Comparison of ENCODE assay signal across 29 cellular contexts in the genomic region with DNA sequence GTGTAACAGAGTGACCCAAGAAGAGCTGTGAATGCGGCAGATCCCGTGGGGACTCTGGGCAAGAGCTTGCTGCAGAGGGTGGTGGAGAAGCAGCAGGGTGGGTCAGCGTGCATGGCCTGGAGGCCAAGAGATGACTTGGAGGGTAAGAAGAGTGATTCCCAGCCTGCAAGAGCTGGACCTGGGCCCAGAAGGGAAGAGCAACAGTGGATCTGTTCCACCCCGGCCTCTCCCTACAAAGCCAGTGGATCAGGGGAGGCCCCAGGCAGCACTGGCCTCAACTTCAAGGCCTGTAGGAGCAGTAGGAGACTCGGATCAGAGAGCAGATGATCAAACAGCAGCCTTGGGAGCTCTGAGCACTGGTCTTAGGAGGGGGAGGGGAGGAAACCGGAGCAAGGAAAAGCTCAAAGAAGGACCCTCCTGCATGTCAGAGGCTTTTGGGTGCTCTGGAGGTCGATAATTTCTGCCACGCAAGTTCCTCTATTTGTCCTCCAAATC. TPM values are rescaled to one million over a fixed set of nuclear protein-coding genes. Genes with fewer than 3 reads are reported as not detected.
DNase-seq lines count a peak whose midpoint lies in the region; ATAC-seq and TF ChIP-seq lines count a peak whose summit lies in the region.
"Had no signal": no experiment of that assay in that cellular context is flagged by ENCODE, and none has a peak within 500 bp of the region (broad histone marks: within the 10 kb centered on the region; RNA-seq: fewer than 3 reads in every experiment).

No MANE protein-coding gene starts in this region.

- WGBS in endodermal cell (ENCODE audit: insufficient coverage in 1 of 2, insufficient read length in 1 of 2), 2 experiments, result 55 to 67% methylated on average over 2 to 6 of the region's 8 CpGs

- DNase-seq in activated naive CD4-positive, alpha-beta T cell treated with anti-CD3 and anti-CD28 coated beads for 36 hours, result no peak
- DNase-seq in NB4 (ENCODE audit: low read depth), result peak; percentile 44
- no peak for DNase-seq in endodermal cell
- peak; percentile 72 for DNase-seq in osteoblast (ENCODE audit: insufficient read length, low spot score, missing footprints)
- DNase-seq in superior temporal gyrus (ENCODE audit: extremely low spot score), result no peak
- DNase-seq in left lung, result no peak
- DNase-seq: activated CD4-positive, alpha-beta T cell treated with anti-CD3 and anti-CD28 coated beads for 48 hours; activated CD8-positive, alpha-beta memory T cell treated with anti-CD3 and anti-CD28 coated beads for 24 hours; activated effector memory CD4-positive, alpha-beta T cell treated with Interleukin-2 at 50 U/mL for 16 hours; activated T-cell treated with anti-CD3 and anti-CD28 coated beads for 4 hours; AML-193; aorta; colonic mucosa; effector CD8-positive, alpha-beta T cell; left ventricle myocardium superior; NCI-H1048; occipital lobe; Peyer's patch; SHP77; T-helper 9 cell; trophoblast cell had no signal

- H3K4me1 ChIP-seq in endodermal cell (ENCODE audit: control insufficient read depth, insufficient read depth, low read length) (peaks cover 3% of the 10 kb centered on the region), osteoblast (ENCODE audit: insufficient read depth, low read length) (no peaks in the 10 kb centered on the region), left lung (no peaks in the 10 kb centered on the region)
- H3K4me1 ChIP-seq: colonic mucosa had no signal

- H3K4me2 ChIP-seq in osteoblast (ENCODE audit: insufficient read depth, low read length), result no peak overlapping the region

- peak overlapping the region; percentile 47 for H3K27ac Mint-ChIP-seq in activated naive CD4-positive, alpha-beta T cell treated with anti-CD3 and anti-CD28 coated beads, Interleukin-2, amount 50 U/mL, for 24 hours
- no peak overlapping the region for H3K27ac Mint-ChIP-seq in activated naive CD4-positive, alpha-beta T cell treated with anti-CD3 and anti-CD28 coated beads for 36 hours
- peak overlapping the region; percentile 64 for H3K27ac Mint-ChIP-seq in endodermal cell
- H3K27ac Mint-ChIP-seq: activated naive CD8-positive, alpha-beta T cell treated with anti-CD3 and anti-CD28 coated beads for 36 hours; stimulated activated memory B cell treated with anti-CD40 and anti-IgM and Interleukin-4, amounts not matched to agents 10 μg/mL and 1 μg/mL and 100 μg/mL, for 72 hours had no signal

- no peak for TF ChIP-seq POLR2A in NB4 (IDR thresholded peaks at IDR 0.05; ENCODE audit: extremely low read depth, insufficient read length)
- no peak for TF ChIP-seq POLR2A in GM18505 (IDR thresholded peaks at IDR 0.05; ENCODE audit: borderline replicate concordance, extremely low read depth, insufficient read depth, insufficient read length)

- CTCF ChIA-PET in activated naive CD4-positive, alpha-beta T cell treated with anti-CD3 and anti-CD28 coated beads for 36 hours (lab: Charles Lee), result no interaction called here

- no peaks in the 10 kb centered on the region for H3K27me3 ChIP-seq in endodermal cell (ENCODE audit: control insufficient read depth, insufficient read depth, low read length, poor library complexity, severe bottlenecking)
- peaks cover 50% of the 10 kb centered on the region for H3K27me3 ChIP-seq in osteoblast (ENCODE audit: insufficient read depth, low read length)
- H3K27me3 ChIP-seq in left lung, result peaks cover 47 to 63% of the 10 kb centered on the region in 2 donors
- H3K27me3 ChIP-seq: cardiac muscle cell, Peyer's patch had no signal

- H3K36me3 ChIP-seq in endodermal cell (ENCODE audit: control insufficient read depth, insufficient read depth, low read length) (no peaks in the 10 kb centered on the region), osteoblast (ENCODE audit: insufficient read depth, low read length) (no peaks in the 10 kb centered on the region), left lung (no peaks in the 10 kb centered on the region)
- H3K36me3 ChIP-seq: cardiac muscle cell, colonic mucosa, Peyer's patch had no signal

- H3K36me3 Mint-ChIP-seq in activated naive CD4-positive, alpha-beta T cell treated with anti-CD3 and anti-CD28 coated beads, Interleukin-2, amount 50 U/mL, for 24 hours, result no peaks in the 10 kb centered on the region
- no peaks in the 10 kb centered on the region for H3K36me3 Mint-ChIP-seq in activated naive CD4-positive, alpha-beta T cell treated with anti-CD3 and anti-CD28 coated beads for 36 hours (ENCODE audit: low read depth)
- no peaks in the 10 kb centered on the region for H3K36me3 Mint-ChIP-seq in endodermal cell (ENCODE audit: low read depth)
- H3K36me3 Mint-ChIP-seq: activated naive CD8-positive, alpha-beta T cell treated with anti-CD3 and anti-CD28 coated beads for 36 hours had no signal

- intact Hi-C loops in activated naive CD4-positive, alpha-beta T cell treated with anti-CD3 and anti-CD28 coated beads for 36 hours (cut with micrococcal nuclease), result loop anchor here (5.0 kb wide), 1 partner anchor 56 kb away; no protein-coding TSS in a partner anchor
- intact Hi-C loops in left lung (cut with DNase I), result no loop called here

- peaks cover 9% of the 10 kb centered on the region for H4K20me1 ChIP-seq in osteoblast (ENCODE audit: insufficient read depth, low read length)

- no peak overlapping the region for H3K27ac ChIP-seq in endodermal cell (ENCODE audit: low read depth, low read length)
- no peak overlapping the region for H3K27ac ChIP-seq in osteoblast (ENCODE audit: low read depth, low read length)
- H3K27ac ChIP-seq in left lung, result no peak overlapping the region
- H3K27ac ChIP-seq: cardiac muscle cell, colonic mucosa, epithelial cell of prostate, Peyer's patch had no signal

- H2AFZ ChIP-seq in osteoblast (ENCODE audit: low read length), result no peak overlapping the region

- no peak overlapping the region for H3K4me3 Mint-ChIP-seq in activated naive CD4-positive, alpha-beta T cell treated with anti-CD3 and anti-CD28 coated beads, Interleukin-2, amount 50 U/mL, for 24 hours
- H3K4me3 Mint-ChIP-seq in activated naive CD4-positive, alpha-beta T cell treated with anti-CD3 and anti-CD28 coated beads for 36 hours, result no peak overlapping the region
- peak overlapping the region; percentile 49 for H3K4me3 Mint-ChIP-seq in endodermal cell

- no peak overlapping the region for H3K9ac ChIP-seq in endodermal cell (ENCODE audit: extremely low read depth, low read length, poor library complexity, severe bottlenecking)

- TF ChIP-seq CTCF in NB4 (IDR thresholded peaks at IDR 0.05; ENCODE audit: low read depth, low read length) (no peak), endodermal cell (conservative IDR thresholded peaks at IDR 0.05) (no peak), osteoblast (IDR thresholded peaks at IDR 0.05; ENCODE audit: extremely low read depth, low read depth, low read length) (no peak), left lung (IDR thresholded peaks at IDR 0.05) (no peak)

- H3K9me3 ChIP-seq in endodermal cell (ENCODE audit: control insufficient read depth, low read length) (no peaks in the 10 kb centered on the region), osteoblast (ENCODE audit: low read depth, low read length) (no peaks in the 10 kb centered on the region), left lung (no peaks in the 10 kb centered on the region)
- H3K9me3 ChIP-seq: colonic mucosa, Peyer's patch had no signal

- H3K4me3 ChIP-seq in NB4 (ENCODE audit: low read depth, low read length) (no peak overlapping the region), endodermal cell (ENCODE audit: low read length) (peak overlapping the region; percentile 66), osteoblast (ENCODE audit: insufficient read depth, low read length) (no peak overlapping the region), left lung (no peak overlapping the region)
- H3K4me3 ChIP-seq: cardiac muscle cell, colonic mucosa, Peyer's patch had no signal

- ATAC-seq in GM18505 (IDR thresholded peaks at IDR 0.05; ENCODE audit: unreplicated experiment) (no peak), left lung (no peak)
- ATAC-seq: left ventricle myocardium superior had no signal

- peaks cover 20% of the 10 kb centered on the region for H3K4me1 Mint-ChIP-seq in activated naive CD4-positive, alpha-beta T cell treated with anti-CD3 and anti-CD28 coated beads, Interleukin-2, amount 50 U/mL, for 24 hours
- H3K4me1 Mint-ChIP-seq in activated naive CD4-positive, alpha-beta T cell treated with anti-CD3 and anti-CD28 coated beads for 36 hours (ENCODE audit: low read depth), result peaks cover 18% of the 10 kb centered on the region
- H3K4me1 Mint-ChIP-seq in endodermal cell, result peaks cover 27% of the 10 kb centered on the region

- no peaks in the 10 kb centered on the region for H3K9me3 Mint-ChIP-seq in activated naive CD4-positive, alpha-beta T cell treated with anti-CD3 and anti-CD28 coated beads, Interleukin-2, amount 50 U/mL, for 24 hours
- H3K9me3 Mint-ChIP-seq in activated naive CD4-positive, alpha-beta T cell treated with anti-CD3 and anti-CD28 coated beads for 36 hours, result no peaks in the 10 kb centered on the region
- H3K9me3 Mint-ChIP-seq in endodermal cell, result peaks cover 46% of the 10 kb centered on the region
- H3K9me3 Mint-ChIP-seq: activated naive CD8-positive, alpha-beta T cell treated with anti-CD3 and anti-CD28 coated beads for 36 hours; stimulated activated memory B cell treated with anti-CD40 and anti-IgM and Interleukin-4, amounts not matched to agents 10 μg/mL and 1 μg/mL and 100 μg/mL, for 72 hours had no signal

- H3K27me3 Mint-ChIP-seq in activated naive CD4-positive, alpha-beta T cell treated with anti-CD3 and anti-CD28 coated beads, Interleukin-2, amount 50 U/mL, for 24 hours, result peaks cover 7% of the 10 kb centered on the region
- peaks cover 5% of the 10 kb centered on the region for H3K27me3 Mint-ChIP-seq in activated naive CD4-positive, alpha-beta T cell treated with anti-CD3 and anti-CD28 coated beads for 36 hours (ENCODE audit: low read depth)
- no peaks in the 10 kb centered on the region for H3K27me3 Mint-ChIP-seq in endodermal cell (ENCODE audit: insufficient read depth)

- H3K79me2 ChIP-seq in osteoblast (ENCODE audit: insufficient read depth, low read length), result no peaks in the 10 kb centered on the region

RNA-seq across cellular contexts. Expression of a gene that starts 7.6 kb away (rescaled TPM):
- total RNA-seq in activated naive CD4-positive, alpha-beta T cell treated with anti-CD3 and anti-CD28 coated beads for 36 hours, result under 1 TPM; 0.40 to 0.57 TPM
- 10 to 100 TPM in 1 of 2 donors, 1 to 10 TPM in 1; 7.5 to 29.0 TPM for total RNA-seq in endodermal cell
- 42.4 TPM for polyA plus RNA-seq in endodermal cell (2013, experiment 1 of 2)
- 36.6 TPM for polyA plus RNA-seq in endodermal cell (2013, experiment 2 of 2)
- total RNA-seq in osteoblast, result under 0.01 TPM in 2 replicates
- under 1 TPM; 0.55 to 0.86 TPM for total RNA-seq in left lung

RNA-seq across cellular contexts. Expression of a gene that starts 26.1 kb away (rescaled TPM):
- total RNA-seq in activated naive CD4-positive, alpha-beta T cell treated with anti-CD3 and anti-CD28 coated beads for 36 hours, result not detected
- total RNA-seq in endodermal cell, result not detected
- polyA plus RNA-seq in endodermal cell (2013, experiment 1 of 2), result not detected
- polyA plus RNA-seq in endodermal cell (2013, experiment 2 of 2), result not detected
- not detected in 2 replicates for total RNA-seq in osteoblast
- total RNA-seq in left lung, result 1 to 10 TPM in 1 of 2 donors, under 1 TPM in 1; 0.87 to 1.3 TPM
- total RNA-seq: A673; activated naive CD8-positive, alpha-beta T cell treated with anti-CD3 and anti-CD28 coated beads for 36 hours; cardiac muscle cell; occipital lobe had no signal
- polyA plus RNA-seq: IgD-negative memory B cell had no signal

RNA-seq across cellular contexts. Expression of a gene that starts 47.7 kb away (rescaled TPM):
- 100 to 1,000 TPM; 154 to 161 TPM for total RNA-seq in activated naive CD4-positive, alpha-beta T cell treated with anti-CD3 and anti-CD28 coated beads for 36 hours
- 10 to 100 TPM; 56.0 to 65.0 TPM for total RNA-seq in endodermal cell
- 10.5 TPM for polyA plus RNA-seq in endodermal cell (2013, experiment 1 of 2)
- polyA plus RNA-seq in endodermal cell (2013, experiment 2 of 2), result 10.0 TPM
- total RNA-seq in osteoblast, result 0.88 and 1.4 TPM in 2 replicates
- 10 to 100 TPM; 35.6 to 96.2 TPM for total RNA-seq in left lung

RNA-seq across cellular contexts. Expression of a gene that starts 48.0 kb away (rescaled TPM):
- total RNA-seq in activated naive CD4-positive, alpha-beta T cell treated with anti-CD3 and anti-CD28 coated beads for 36 hours, result 1 to 10 TPM in 1 of 2 experiments, under 1 TPM in 1; 0.83 to 1.0 TPM
- 10 to 100 TPM; 30.1 to 68.3 TPM for total RNA-seq in endodermal cell
- 62.3 TPM for polyA plus RNA-seq in endodermal cell (2013, experiment 1 of 2)
- 55.6 TPM for polyA plus RNA-seq in endodermal cell (2013, experiment 2 of 2)
- under 0.01 TPM in 2 replicates for total RNA-seq in osteoblast
- total RNA-seq in left lung, result 1 to 10 TPM; 2.3 to 3.5 TPM

RNA-seq across cellular contexts. Expression of a gene that starts 56.5 kb away (rescaled TPM):
- total RNA-seq in activated naive CD4-positive, alpha-beta T cell treated with anti-CD3 and anti-CD28 coated beads for 36 hours, result 100 to 1,000 TPM; 120 to 121 TPM
- total RNA-seq in endodermal cell (10 to 100 TPM; 91.6 to 99.3 TPM), osteoblast (43.4 and 46.3 TPM in 2 replicates), left lung (100 to 1,000 TPM in 1 of 2 donors, 10 to 100 TPM in 1; 87.5 to 105 TPM)
- polyA plus RNA-seq in endodermal cell (2013, experiment 1 of 2), result 99.4 TPM
- 86.3 TPM for polyA plus RNA-seq in endodermal cell (2013, experiment 2 of 2)

Comparison
In these comparisons a context has a peak if more than half of its experiments do, and no peak if none do; other contexts are left out.
1. DNase-seq: peak in NB4 (single experiment) and osteoblast (single experiment); none in activated naive CD4-positive, alpha-beta T cell treated with anti-CD3 and anti-CD28 coated beads for 36 hours (single experiment), endodermal cell (single experiment), superior temporal gyrus (single experiment) and left lung (0 of 2).
2. RNA of a gene that starts 47.7 kb away (total RNA-seq): 154 to 161 TPM in activated naive CD4-positive, alpha-beta T cell treated with anti-CD3 and anti-CD28 coated beads for 36 hours, 35.6 to 96.2 TPM in left lung and 56.0 to 65.0 TPM in endodermal cell; 0.88 to 1.4 TPM in osteoblast; every median in the first group is over 10 times any median in the second.